Comparison of ENCODE assay signal across 8 cellular contexts in genomic region chr19:5718032-5718578, GRCh38. TPM values are rescaled to one million over a fixed set of nuclear protein-coding genes. Genes with fewer than 3 reads are reported as not detected.
DNase-seq lines count a peak whose midpoint lies in the region.

No MANE protein-coding gene starts in this region.

- H3K9me3 ChIP-seq in duodenal mucosa (ENCODE audit: control insufficient read depth in 1 of 2, low read length in 2 of 2) = no peaks in the 10 kb centered on the region

- H3K9ac ChIP-seq in duodenal mucosa (ENCODE audit: low read depth in 1 of 2, low read length in 2 of 2) = peak overlapping the region in 1 of 2 donors; percentile 82

- peak; percentile 73 for DNase-seq in EH (ENCODE audit: low read depth)
- DNase-seq in RKO (ENCODE audit: low spot score) = peak; percentile 80
- peak; percentile 21 for DNase-seq in renal cortical epithelial cell (ENCODE audit: low read depth)
- no peak for DNase-seq in AG20443 (ENCODE audit: low spot score)
- DNase-seq in occipital lobe (lab: John Stamatoyannopoulos, UW) = no peak
- DNase-seq in NCI-H2171 (lab: John Stamatoyannopoulos, UW) = no peak
- DNase-seq in NCI-H1105 (lab: John Stamatoyannopoulos, UW) = no peak

- H3K36me3 ChIP-seq in duodenal mucosa (ENCODE audit: control insufficient read depth in 1 of 2, insufficient read depth in 2 of 2, low read length in 2 of 2) = peaks cover under 1 to 11% of the 10 kb centered on the region in 2 donors

- no peaks in the 10 kb centered on the region for H3K27me3 ChIP-seq in duodenal mucosa (ENCODE audit: control insufficient read depth in 1 of 2, insufficient read depth in 2 of 2, low read length in 2 of 2)

- H3K4me3 ChIP-seq in duodenal mucosa (ENCODE audit: low read depth in 1 of 2, low read length in 2 of 2) = peak overlapping the region; percentile 69 to 91

- no peak overlapping the region for H3K27ac ChIP-seq in duodenal mucosa (ENCODE audit: low read depth, low read length)

- peaks cover 18 to 19% of the 10 kb centered on the region in 2 donors for H3K4me1 ChIP-seq in duodenal mucosa (ENCODE audit: control insufficient read depth in 1 of 2, insufficient read depth in 2 of 2, low read length in 2 of 2)

RNA-seq across cellular contexts. Expression of gene LONP1, which starts 1.8 kb away (rescaled TPM):
- total RNA-seq in renal cortical epithelial cell (99.3 and 116 TPM in 2 replicates), occipital lobe (39.6 TPM)

RNA-seq across cellular contexts. Expression of gene CATSPERD, which starts 2.3 kb away (rescaled TPM):
- not detected in 2 replicates for total RNA-seq in renal cortical epithelial cell
- not detected for total RNA-seq in occipital lobe

RNA-seq across cellular contexts. Expression of gene RPL36, which starts 28.0 kb away (rescaled TPM):
- 159 and 652 TPM in 2 replicates for total RNA-seq in renal cortical epithelial cell
- total RNA-seq in occipital lobe = 299 TPM

RNA-seq across cellular contexts. Expression of gene HSD11B1L, which starts 37.3 kb away (rescaled TPM):
- total RNA-seq in renal cortical epithelial cell (9.4 and 22.2 TPM in 2 replicates), occipital lobe (16.7 TPM)

RNA-seq across cellular contexts. Expression of gene MICOS13, which starts 37.8 kb away (rescaled TPM):
- 13.0 and 33.5 TPM in 2 replicates for total RNA-seq in renal cortical epithelial cell
- total RNA-seq in occipital lobe = 16.2 TPM

Comparison
In these comparisons a context has a peak if more than half of its experiments do, and no peak if none do; other contexts are left out.
1. DNase-seq: peak in EH (single experiment), RKO (single experiment) and renal cortical epithelial cell (single experiment); none in AG20443 (single experiment), occipital lobe (single experiment), NCI-H2171 (single experiment) and NCI-H1105 (single experiment).